ENCODE assay signal across 1 cellular context in genomic region chr4:122826000-122826595, GRCh38.
TF ChIP-seq lines count a peak whose summit lies in the region.

No MANE protein-coding gene starts in this region.

TF ChIP-seq in K562, 482 proteins besides CTCF, POLR2A, EP300 and RAD21:
- TF ChIP-seq NEUROD1 (IDR thresholded peaks at IDR 0.05; ENCODE audit: borderline replicate concordance, low read depth, low read length, partially characterized antibody) (no peak), BDP1 (IDR thresholded peaks at IDR 0.05; ENCODE audit: insufficient read depth, insufficient read length) (peak; percentile 9), ZNF589 (CRISPR knock-in tag; IDR thresholded peaks at IDR 0.05; ENCODE audit: low read depth) (0 out of 2 replicates have a peak, but pooled peaks have one; percentile 34), C11orf30 (IDR thresholded peaks at IDR 0.05; ENCODE audit: low read depth) (no peak), YY1 (IDR thresholded peaks at IDR 0.05; ENCODE audit: borderline replicate concordance in 1 of 3, control insufficient read depth in 1 of 3, extremely low read depth in 1 of 3, insufficient read depth in 3 of 3, insufficient read length in 1 of 3, insufficient replicate concordance in 2 of 3, low read depth in 1 of 3, low read length in 2 of 3) (peak in 1 of 3 experiments; percentile 11), CBFA2T2 (conservative IDR thresholded peaks at IDR 0.05) (no peak)
